23 cellular contexts compared by ENCODE assay signal in genomic region chr7:996089-996872, GRCh38. TPM values are rescaled to one million over a fixed set of nuclear protein-coding genes. Genes with fewer than 3 reads are reported as not detected.
DNase-seq lines count a peak whose midpoint lies in the region; ATAC-seq, FAIRE-seq and TF ChIP-seq lines count a peak whose summit lies in the region.
"Had no signal": no experiment of that assay in that cellular context is flagged by ENCODE, and none has a peak within 500 bp of the region (broad histone marks: within the 10 kb centered on the region; RNA-seq: fewer than 3 reads in every experiment).

No MANE protein-coding gene starts in this region.

- H3K27me3 ChIP-seq in NT2/D1 (ENCODE audit: insufficient read depth, insufficient read length) (no peaks in the 10 kb centered on the region), K562 (ENCODE audit: control insufficient read depth in 2 of 2, insufficient read depth in 2 of 2, low read length in 2 of 2) (no peaks in the 10 kb centered on the region), tibial nerve (no peaks in the 10 kb centered on the region)
- H3K27me3 ChIP-seq: BE2C had no signal

- H3K79me2 ChIP-seq in K562 (ENCODE audit: control insufficient read depth, insufficient read depth, low read length): no peaks in the 10 kb centered on the region

- H3K36me3 ChIP-seq in NT2/D1 (ENCODE audit: insufficient read depth, insufficient read length, low read length) (peaks cover 27% of the 10 kb centered on the region), K562 (ENCODE audit: control insufficient read depth, insufficient read depth, low read length) (peaks cover 18% of the 10 kb centered on the region; the same call in 1 of the 3 replicates), tibial nerve (peaks cover 0 to 42% (median 0%) of the 10 kb centered on the region in 3 donors)

- H3K9me3 Mint-ChIP-seq in Calu3 (ENCODE audit: low read depth, unreplicated experiment): no peaks in the 10 kb centered on the region
- H3K9me3 Mint-ChIP-seq in activated CD8-positive, alpha-beta T cell treated with anti-CD3 and anti-CD28 coated beads, Interleukin-2, amount 10 ng/mL, durations not matched to agents 7 days and 5 days (ENCODE audit: insufficient read depth): no peaks in the 10 kb centered on the region
- H3K9me3 Mint-ChIP-seq: CD4-positive, alpha-beta T cell had no signal

- H3K27ac ChIP-seq in K562 (ENCODE audit: extremely low read depth, low read depth, low read length) (no peak overlapping the region), tibial nerve (peak overlapping the region; percentile 14 to 84 (median 72))

- TF ChIP-seq CTCF in Calu3 (IDR thresholded peaks at IDR 0.05; ENCODE audit: unreplicated experiment) (peak; percentile 11), K562 (IDR thresholded peaks at IDR 0.05 in 2 of 3, conservative IDR thresholded peaks at IDR 0.05 in 1 of 3; ENCODE audit: insufficient read depth in 2 of 3, low read depth in 1 of 3, low read length in 3 of 3) (no peak), tibial nerve (IDR thresholded peaks at IDR 0.05) (no peak)

- 83% methylated on average over 16 of the region's 38 CpGs for WGBS in K562 (ENCODE audit: insufficient coverage, low coverage, missing lambda C conversion rate)
- 67 to 69% methylated on average over 24 to 26 of the region's 38 CpGs for WGBS in tibial nerve, 2 donors

- H3K4me2 ChIP-seq in K562 (ENCODE audit: insufficient read depth, low read length): no peak overlapping the region

- no peaks in the 10 kb centered on the region for H4K20me1 ChIP-seq in K562 (replicated peaks; ENCODE audit: control insufficient read depth, insufficient read depth, low read length)

- TF ChIP-seq POLR2A in K562 (conservative IDR thresholded peaks at IDR 0.05) (no peak), tibial nerve (IDR thresholded peaks at IDR 0.05) (no peak)

- TF ChIP-seq EP300 in K562 (IDR thresholded peaks at IDR 0.05; ENCODE audit: low read length): no peak
- peak in 1 of 2 donors; percentile 64 for TF ChIP-seq EP300 in tibial nerve (IDR thresholded peaks at IDR 0.05)

- no peaks in the 10 kb centered on the region for H3K9me1 ChIP-seq in K562 (ENCODE audit: control insufficient read depth, insufficient read depth, low read length)

- DNase-seq in Calu3 (no peak), NT2/D1 (ENCODE audit: low read depth, low spot score) (no peak), K562 (ENCODE audit: extremely low read depth in 1 of 4, low spot score in 3 of 4) (no peak), tibial nerve (ENCODE audit: low spot score in 2 of 2) (no peak), NCI-H128 (lab: John Stamatoyannopoulos, UW; ENCODE audit: unreplicated experiment) (no peak)
- no peak for DNase-seq in activated CD8-positive, alpha-beta T cell treated with anti-CD3 and anti-CD28 coated beads, Interleukin-2, amount 10 ng/mL, durations not matched to agents 7 days and 5 days
- DNase-seq: BE2C; Caco-2; CD4-positive, alpha-beta T cell; KBM-7; NCI-H1105; NCI-H1694; NCI-H2081; NCI-H2171; NCI-H345; NCI-H526; Right ventricle myocardium superior had no signal

- CTCF ChIA-PET in Calu3 (lab: Charles Lee) (interaction anchor here (4.4 kb wide), 1 partner anchor 70 kb away, joined by 153 read pairs; no protein-coding TSS in a partner anchor), K562 (lab: Yijun Ruan, JAX; ENCODE audit: low intra/inter-chr PET ratio) (interaction anchor here (1.6 kb wide), 1 partner anchor 70 kb away, joined by 8 read pairs; no protein-coding TSS in a partner anchor)
- CTCF ChIA-PET in activated CD8-positive, alpha-beta T cell treated with anti-CD3 and anti-CD28 coated beads, Interleukin-2, amount 10 ng/mL, durations not matched to agents 7 days and 5 days (lab: Charles Lee): interaction anchor here (6.0 to 8.1 kb wide), 2 partner anchors 69 to 179 kb away, joined by 75 to 176 read pairs; no protein-coding TSS in a partner anchor

- ATAC-seq in K562 (no peak), HG03354 (IDR thresholded peaks at IDR 0.05; ENCODE audit: poor library complexity, severe bottlenecking, unreplicated experiment) (no peak)
- no peak for ATAC-seq in activated CD8-positive, alpha-beta T cell treated with anti-CD3 and anti-CD28 coated beads, Interleukin-2, amount 10 ng/mL, durations not matched to agents 7 days and 5 days

- POLR2A ChIA-PET in K562 (lab: Yijun Ruan, JAX): interaction anchor here (1.0 to 1.6 kb wide), 2 partner anchors 44 to 90 kb away, joined by 3 read pairs; no protein-coding TSS in a partner anchor
- POLR2A ChIA-PET in activated CD8-positive, alpha-beta T cell treated with anti-CD3 and anti-CD28 coated beads, Interleukin-2, amount 10 ng/mL, durations not matched to agents 7 days and 5 days (lab: Charles Lee): interaction anchor here (0.6 kb wide), 1 partner anchor 223 kb away, joined by 3 read pairs; no protein-coding TSS in a partner anchor

- no peaks in the 10 kb centered on the region for H3K27me3 Mint-ChIP-seq in Calu3 (ENCODE audit: unreplicated experiment)
- no peaks in the 10 kb centered on the region for H3K27me3 Mint-ChIP-seq in activated CD8-positive, alpha-beta T cell treated with anti-CD3 and anti-CD28 coated beads, Interleukin-2, amount 10 ng/mL, durations not matched to agents 7 days and 5 days (ENCODE audit: low read depth)
- H3K27me3 Mint-ChIP-seq: CD4-positive, alpha-beta T cell had no signal

- H3K9me3 ChIP-seq in NT2/D1 (ENCODE audit: insufficient read depth, low read length): no peaks in the 10 kb centered on the region
- H3K9me3 ChIP-seq in K562 (replicated peaks; ENCODE audit: control insufficient read depth, insufficient read depth, low read depth, low read length): no peaks in the 10 kb centered on the region
- H3K9me3 ChIP-seq in tibial nerve: no peaks in the 10 kb centered on the region
- H3K9me3 ChIP-seq: BE2C, Caco-2 had no signal

- peaks cover 65% of the 10 kb centered on the region for H3K36me3 Mint-ChIP-seq in Calu3 (ENCODE audit: insufficient read depth, unreplicated experiment)
- H3K36me3 Mint-ChIP-seq in activated CD8-positive, alpha-beta T cell treated with anti-CD3 and anti-CD28 coated beads, Interleukin-2, amount 10 ng/mL, durations not matched to agents 7 days and 5 days (ENCODE audit: low read depth): no peaks in the 10 kb centered on the region

- H3K4me1 Mint-ChIP-seq in Calu3 (ENCODE audit: low read depth, unreplicated experiment): peaks cover 9% of the 10 kb centered on the region
- peaks cover 4% of the 10 kb centered on the region for H3K4me1 Mint-ChIP-seq in activated CD8-positive, alpha-beta T cell treated with anti-CD3 and anti-CD28 coated beads, Interleukin-2, amount 10 ng/mL, durations not matched to agents 7 days and 5 days (ENCODE audit: low read depth)

- no peak for FAIRE-seq in K562 (lab: Jason Lieb, UNC)
- FAIRE-seq: G401.6, GM18507 had no signal

- H3K4me1 ChIP-seq in NT2/D1 (ENCODE audit: insufficient read depth, insufficient read length) (peaks cover 26% of the 10 kb centered on the region), K562 (replicated peaks in 1 of 2; ENCODE audit: control insufficient read depth in 2 of 2, insufficient read depth in 2 of 2, low read length in 2 of 2) (peaks cover 0 to 78% of the 10 kb centered on the region in 2 experiments; a peak in 2 of 5 replicates), tibial nerve (peaks cover 0 to 74% (median 21%) of the 10 kb centered on the region in 4 donors)

- no peak for TF ChIP-seq RAD21 in K562 (CRISPR knock-in tag; conservative IDR thresholded peaks at IDR 0.05 in 1 of 2, IDR thresholded peaks at IDR 0.05 in 1 of 2)

- BruUV-seq in Calu3 (replicated peaks; lab: Mats Ljungman, UMichigan) (no TSS peak), K562 (replicated peaks; lab: Mats Ljungman, UMichigan) (no TSS peak)

- no peak overlapping the region for H3K4me3 ChIP-seq in NT2/D1 (ENCODE audit: insufficient read length, low read depth)
- no peak overlapping the region for H3K4me3 ChIP-seq in K562
- H3K4me3 ChIP-seq in tibial nerve: no peak overlapping the region

- in situ Hi-C loops in K562 (cut with MboI): loop anchor here (5.0 to 25.0 kb wide), 2 partner anchors 66 to 166 kb away; partner anchors contain the start of gene ZFAND2A

- intact Hi-C loops in Calu3 (cut with micrococcal nuclease; ENCODE audit: unreplicated experiment) (no loop called here), K562 (cut with micrococcal nuclease) (no loop called here)

- H3K9ac ChIP-seq in NT2/D1 (ENCODE audit: insufficient read length, low read depth): peak overlapping the region; percentile 36
- peak overlapping the region in 1 of 2 experiments; percentile 71; a peak in 2 of 4 replicates for H3K9ac ChIP-seq in K562 (ENCODE audit: insufficient read depth in 1 of 2, low read depth in 2 of 2, low read length in 2 of 2)

- H3K4me3 Mint-ChIP-seq in Calu3 (ENCODE audit: low read depth, unreplicated experiment): no peak overlapping the region
- no peak overlapping the region for H3K4me3 Mint-ChIP-seq in activated CD8-positive, alpha-beta T cell treated with anti-CD3 and anti-CD28 coated beads, Interleukin-2, amount 10 ng/mL, durations not matched to agents 7 days and 5 days
- H3K4me3 Mint-ChIP-seq: CD4-positive, alpha-beta T cell had no signal

- H3K27ac Mint-ChIP-seq in Calu3 (ENCODE audit: unreplicated experiment): no peak overlapping the region
- no peak overlapping the region for H3K27ac Mint-ChIP-seq in activated CD8-positive, alpha-beta T cell treated with anti-CD3 and anti-CD28 coated beads, Interleukin-2, amount 10 ng/mL, durations not matched to agents 7 days and 5 days
- H3K27ac Mint-ChIP-seq: CD4-positive, alpha-beta T cell had no signal

- no peak overlapping the region for H2AFZ ChIP-seq in K562 (ENCODE audit: low read depth, low read length)

RNA-seq across cellular contexts. Expression of gene CYP2W1, which starts 13.3 kb away (rescaled TPM):
- total RNA-seq in Calu3 (2022) (0.71 and 1.3 TPM in 2 replicates), K562 (2014; rRNA removed) (not detected in 2 replicates), K562 (2014; rRNA removed; fragmentation: Illumina TruSeq; extraction: Trizol) (not detected in 2 replicates), K562 (2015; rRNA removed; fragmentation: Illumina TruSeq; extraction: Trizol) (not detected in 2 replicates), K562 (2021) (not detected in 2 replicates), tibial nerve (10 to 100 TPM in 2 of 4 donors, 1 to 10 TPM in 2; 5.7 to 18.6 (median 12.1) TPM)
- total RNA-seq in K562 (2011; cell fraction: chromatin; rRNA removed; ENCODE audit: low replicate concordance): not detected in 2 replicates
- total RNA-seq in K562 (2011; cell fraction: nucleolus; rRNA removed): not detected in 2 replicates
- not detected in 2 replicates for total RNA-seq in K562 (2011; cell fraction: nucleoplasm; rRNA removed)
- polyA plus RNA-seq in K562 (2011; rRNA removed) (not detected in 2 replicates), K562 (2014; fragmentation: Illumina TruSeq; extraction: Trizol) (not detected in 2 replicates), K562 (2014; fragmentation: Nextera tagmentation; extraction: Ambion mirVana) (not detected), K562 (2014; rRNA removed) (0.07 TPM in 1 of 2 replicates, not detected in the other)
- not detected in 2 replicates for polyA plus RNA-seq in K562 (2011; cell fraction: cytosol; rRNA removed)
- polyA plus RNA-seq in K562 (2011; cell fraction: nucleus; rRNA removed): not detected in 2 replicates
- polyA plus RNA-seq in K562 (2012): 0.14 TPM in 1 of 2 replicates, not detected in the other
- polyA minus RNA-seq in K562 (2011; rRNA and poly(A)+ RNA removed): not detected in 2 replicates
- polyA minus RNA-seq in K562 (2011; cell fraction: cytosol; rRNA and poly(A)+ RNA removed): not detected in 2 replicates
- polyA minus RNA-seq in K562 (2011; cell fraction: nucleus; rRNA and poly(A)+ RNA removed): not detected in 2 replicates
- not detected for total RNA-seq in activated CD8-positive, alpha-beta T cell treated with anti-CD3 and anti-CD28 coated beads, Interleukin-2, amount 10 ng/mL, durations not matched to agents 7 days and 5 days
- total RNA-seq: A673; CD4-positive, alpha-beta T cell; Daoy; H4; Right ventricle myocardium superior had no signal

RNA-seq across cellular contexts. Expression of gene COX19, which starts 20.9 kb away (rescaled TPM):
- 37.4 and 39.1 TPM in 2 replicates for total RNA-seq in Calu3 (2022)
- 75.3 and 83.0 TPM in 2 replicates for total RNA-seq in K562 (2011; cell fraction: chromatin; rRNA removed; ENCODE audit: low replicate concordance)
- total RNA-seq in K562 (2011; cell fraction: nucleolus; rRNA removed): 39.2 and 42.0 TPM in 2 replicates
- 67.4 and 75.2 TPM in 2 replicates for total RNA-seq in K562 (2011; cell fraction: nucleoplasm; rRNA removed)
- 7.9 and 11.7 TPM in 2 replicates for total RNA-seq in K562 (2014; rRNA removed)
- total RNA-seq in K562 (2014; rRNA removed; fragmentation: Illumina TruSeq; extraction: Trizol): 9.8 and 11.9 TPM in 2 replicates
- 8.6 and 9.4 TPM in 2 replicates for total RNA-seq in K562 (2015; rRNA removed; fragmentation: Illumina TruSeq; extraction: Trizol)
- 10.2 and 10.5 TPM in 2 replicates for total RNA-seq in K562 (2021)
- 7.3 and 8.1 TPM in 2 replicates for polyA plus RNA-seq in K562 (2011; rRNA removed)
- polyA plus RNA-seq in K562 (2011; cell fraction: cytosol; rRNA removed): 5.8 and 6.1 TPM in 2 replicates
- polyA plus RNA-seq in K562 (2011; cell fraction: nucleus; rRNA removed): 12.8 and 14.3 TPM in 2 replicates
- polyA plus RNA-seq in K562 (2012): 8.1 and 9.5 TPM in 2 replicates
- polyA plus RNA-seq in K562 (2014; fragmentation: Illumina TruSeq; extraction: Trizol): 6.0 and 6.1 TPM in 2 replicates
- polyA plus RNA-seq in K562 (2014; fragmentation: Nextera tagmentation; extraction: Ambion mirVana): 1 to 10 TPM; 5.2 to 5.9 TPM
- polyA plus RNA-seq in K562 (2014; rRNA removed): 10.4 and 11.1 TPM in 2 replicates
- polyA minus RNA-seq in K562 (2011; rRNA and poly(A)+ RNA removed): 11.5 and 14.7 TPM in 2 replicates
- polyA minus RNA-seq in K562 (2011; cell fraction: cytosol; rRNA and poly(A)+ RNA removed): 1.1 and 2.5 TPM in 2 replicates
- polyA minus RNA-seq in K562 (2011; cell fraction: nucleus; rRNA and poly(A)+ RNA removed): 11.0 and 17.1 TPM in 2 replicates
- 10 to 100 TPM; 10.8 to 21.3 (median 11.2) TPM for total RNA-seq in tibial nerve
- 10 to 100 TPM; 16.8 to 18.2 TPM for total RNA-seq in activated CD8-positive, alpha-beta T cell treated with anti-CD3 and anti-CD28 coated beads, Interleukin-2, amount 10 ng/mL, durations not matched to agents 7 days and 5 days

RNA-seq across cellular contexts. Expression of gene ADAP1, which starts 41.8 kb away (rescaled TPM):
- total RNA-seq in Calu3 (2022) (173 and 220 TPM in 2 replicates), K562 (2014; rRNA removed) (0.27 and 0.41 TPM in 2 replicates), K562 (2014; rRNA removed; fragmentation: Illumina TruSeq; extraction: Trizol) (not detected in 2 replicates), K562 (2015; rRNA removed; fragmentation: Illumina TruSeq; extraction: Trizol) (0.26 and 0.58 TPM in 2 replicates), K562 (2021) (0.47 and 0.54 TPM in 2 replicates), tibial nerve (10 to 100 TPM; 29.3 to 53.0 (median 39.6) TPM)
- 0.30 and 3.1 TPM in 2 replicates for total RNA-seq in K562 (2011; cell fraction: chromatin; rRNA removed; ENCODE audit: low replicate concordance)
- 1.1 and 1.8 TPM in 2 replicates for total RNA-seq in K562 (2011; cell fraction: nucleolus; rRNA removed)
- total RNA-seq in K562 (2011; cell fraction: nucleoplasm; rRNA removed): 1.4 and 1.9 TPM in 2 replicates
- polyA plus RNA-seq in K562 (2011; rRNA removed) (1.1 and 1.4 TPM in 2 replicates), K562 (2014; fragmentation: Illumina TruSeq; extraction: Trizol) (0.68 TPM in 2 replicates), K562 (2014; fragmentation: Nextera tagmentation; extraction: Ambion mirVana) (not detected), K562 (2014; rRNA removed) (0.36 and 0.40 TPM in 2 replicates)
- 1.7 and 3.9 TPM in 2 replicates for polyA plus RNA-seq in K562 (2011; cell fraction: cytosol; rRNA removed)
- polyA plus RNA-seq in K562 (2011; cell fraction: nucleus; rRNA removed): 2.7 and 3.4 TPM in 2 replicates
- 0.44 and 2.4 TPM in 2 replicates for polyA plus RNA-seq in K562 (2012)
- polyA minus RNA-seq in K562 (2011; rRNA and poly(A)+ RNA removed): 0.90 and 0.95 TPM in 2 replicates
- polyA minus RNA-seq in K562 (2011; cell fraction: cytosol; rRNA and poly(A)+ RNA removed): 1.1 and 2.2 TPM in 2 replicates
- 1.7 and 1.9 TPM in 2 replicates for polyA minus RNA-seq in K562 (2011; cell fraction: nucleus; rRNA and poly(A)+ RNA removed)
- total RNA-seq in activated CD8-positive, alpha-beta T cell treated with anti-CD3 and anti-CD28 coated beads, Interleukin-2, amount 10 ng/mL, durations not matched to agents 7 days and 5 days: 10 to 100 TPM; 24.2 to 28.6 TPM

RNA-seq across cellular contexts. Expression of gene GPR146, which starts 48.1 kb away (rescaled TPM):
- total RNA-seq in Calu3 (2022) (0.66 and 1.8 TPM in 2 replicates), K562 (2014; rRNA removed) (0.41 and 1.3 TPM in 2 replicates), K562 (2014; rRNA removed; fragmentation: Illumina TruSeq; extraction: Trizol) (0.22 and 0.45 TPM in 2 replicates), K562 (2015; rRNA removed; fragmentation: Illumina TruSeq; extraction: Trizol) (0.40 and 0.68 TPM in 2 replicates), K562 (2021) (1.9 and 2.6 TPM in 2 replicates), tibial nerve (10 to 100 TPM; 27.8 to 91.8 (median 59.1) TPM)
- 8.9 and 13.9 TPM in 2 replicates for total RNA-seq in K562 (2011; cell fraction: chromatin; rRNA removed; ENCODE audit: low replicate concordance)
- total RNA-seq in K562 (2011; cell fraction: nucleolus; rRNA removed): 11.3 and 14.1 TPM in 2 replicates
- total RNA-seq in K562 (2011; cell fraction: nucleoplasm; rRNA removed): 6.3 and 7.0 TPM in 2 replicates
- polyA plus RNA-seq in K562 (2011; rRNA removed) (2.5 and 3.6 TPM in 2 replicates), K562 (2014; fragmentation: Illumina TruSeq; extraction: Trizol) (0.46 and 0.64 TPM in 2 replicates), K562 (2014; fragmentation: Nextera tagmentation; extraction: Ambion mirVana) (not detected), K562 (2014; rRNA removed) (0.67 and 1.8 TPM in 2 replicates)
- 2.5 and 8.6 TPM in 2 replicates for polyA plus RNA-seq in K562 (2011; cell fraction: cytosol; rRNA removed)
- 2.9 TPM in 2 replicates for polyA plus RNA-seq in K562 (2011; cell fraction: nucleus; rRNA removed)
- polyA plus RNA-seq in K562 (2012): 1.8 and 2.2 TPM in 2 replicates
- 1.3 and 4.1 TPM in 2 replicates for polyA minus RNA-seq in K562 (2011; rRNA and poly(A)+ RNA removed)
- 1.9 and 2.6 TPM in 2 replicates for polyA minus RNA-seq in K562 (2011; cell fraction: cytosol; rRNA and poly(A)+ RNA removed)
- polyA minus RNA-seq in K562 (2011; cell fraction: nucleus; rRNA and poly(A)+ RNA removed): 5.8 and 6.2 TPM in 2 replicates
- total RNA-seq in activated CD8-positive, alpha-beta T cell treated with anti-CD3 and anti-CD28 coated beads, Interleukin-2, amount 10 ng/mL, durations not matched to agents 7 days and 5 days: 1 to 10 TPM; 2.7 to 3.1 TPM

Comparison
In these comparisons a context has a peak if more than half of its experiments do, and no peak if none do; other contexts are left out.
1. RNA of gene ADAP1, which starts 41.8 kb away (total RNA-seq): 173 to 220 TPM in Calu3, 29.3 to 53.0 TPM in tibial nerve and 24.2 to 28.6 TPM in activated CD8-positive, alpha-beta T cell treated with anti-CD3 and anti-CD28 coated beads, Interleukin-2, amount 10 ng/mL, durations not matched to agents 7 days and 5 days; 0.26 to 3.1 TPM in K562; every median in the first group is over 4 times any median in the second.